Comparison of ENCODE assay signal across 18 cellular contexts in genomic region chr5:33761139-33761538, GRCh38.
DNase-seq lines count a peak whose midpoint lies in the region; ATAC-seq and TF ChIP-seq lines count a peak whose summit lies in the region.
"Had no signal": no experiment of that assay in that cellular context is flagged by ENCODE, and none has a peak within 500 bp of the region (broad histone marks: within the 10 kb centered on the region; RNA-seq: fewer than 3 reads in every experiment).

No MANE protein-coding gene starts in this region.

- H3K9me3 ChIP-seq in body of pancreas (no peaks in the 10 kb centered on the region), A673 (ENCODE audit: low read depth, low read length, poor library complexity, severe bottlenecking) (no peaks in the 10 kb centered on the region)
- H3K9me3 ChIP-seq: mucosa of descending colon had no signal

- DNase-seq in A172 (ENCODE audit: low spot score) (peak; percentile 58), HS-27A (ENCODE audit: low read depth) (peak; percentile 69), astrocyte of the spinal cord (ENCODE audit: low read depth, low spot score) (peak; percentile 35), iPS-NIHi7 (ENCODE audit: extremely low spot score) (peak; percentile 45), NCI-H774 (lab: John Stamatoyannopoulos, UW) (no peak), body of pancreas (no peak), A673 (ENCODE audit: low spot score) (no peak)
- DNase-seq: activated CD4-positive, alpha-beta T cell treated with anti-CD3 and anti-CD28 coated beads for 36 hours; activated CD8-positive, alpha-beta memory T cell treated with anti-CD3 and anti-CD28 coated beads, Interleukin-2, amount 50 U/mL, for 4 hours; activated naive CD4-positive, alpha-beta T cell; head of caudate nucleus; mucosa of descending colon; NCI-H2029 treated with DMSO at 0.1 percent for 48 hours; NCI-H526 treated with DMSO at 0.1 percent for 48 hours; occipital lobe; right cardiac atrium; T-helper 9 cell had no signal

- H3K27me3 ChIP-seq in body of pancreas: no peaks in the 10 kb centered on the region
- no peaks in the 10 kb centered on the region for H3K27me3 ChIP-seq in A673 (replicated peaks; ENCODE audit: insufficient read depth, low read depth, low read length, poor library complexity)

- POLR2A ChIA-PET in A673 (lab: Charles Lee; ENCODE audit: low non-redundant PET): no interaction called here

- TF ChIP-seq POLR2A in body of pancreas (IDR thresholded peaks at IDR 0.05): no peak

- in situ Hi-C loops in astrocyte of the spinal cord (cut with HindIII; ENCODE audit: low sequenced_read_pairs): no loop called here

- CTCF ChIA-PET in A673 (lab: Charles Lee): no interaction called here

- intact Hi-C loops in body of pancreas (cut with DNase I): no loop called here
- intact Hi-C loops in A673 (cut with micrococcal nuclease; ENCODE audit: unreplicated experiment): no loop called here

- BruUV-seq in A673 (replicated peaks; lab: Mats Ljungman, UMichigan): no TSS peak

- no peak overlapping the region for H3K4me3 ChIP-seq in astrocyte of the spinal cord (ENCODE audit: low read depth, low read length)
- H3K4me3 ChIP-seq in body of pancreas: no peak overlapping the region
- no peak overlapping the region for H3K4me3 ChIP-seq in A673 (ENCODE audit: low read depth, low read length, poor library complexity, severe bottlenecking)
- H3K4me3 ChIP-seq: mucosa of descending colon had no signal

- TF ChIP-seq CTCF in astrocyte of the spinal cord (IDR thresholded peaks at IDR 0.05; ENCODE audit: low read depth, low read length) (no peak), body of pancreas (IDR thresholded peaks at IDR 0.05) (no peak), A673 (conservative IDR thresholded peaks at IDR 0.05; ENCODE audit: low read depth, low read length) (no peak)

- no peak for ATAC-seq in body of pancreas
- ATAC-seq in HG02588 (IDR thresholded peaks at IDR 0.05; ENCODE audit: unreplicated experiment): no peak
- ATAC-seq: activated CD4-positive, alpha-beta T cell treated with anti-CD3 and anti-CD28 coated beads for 36 hours; mucosa of descending colon; right cardiac atrium had no signal

- no peaks in the 10 kb centered on the region for H3K36me3 ChIP-seq in body of pancreas (replicated peaks in 1 of 2; ENCODE audit: insufficient read depth in 1 of 2, low read depth in 2 of 2)
- no peaks in the 10 kb centered on the region for H3K36me3 ChIP-seq in A673 (ENCODE audit: insufficient read depth, low read length, poor library complexity, severe bottlenecking)

- H3K4me1 ChIP-seq in body of pancreas (no peaks in the 10 kb centered on the region), A673 (ENCODE audit: insufficient read depth, low read length, poor library complexity, severe bottlenecking) (no peaks in the 10 kb centered on the region)

- H3K27ac ChIP-seq in body of pancreas (no peak overlapping the region), A673 (ENCODE audit: low read depth, low read length, poor library complexity, severe bottlenecking) (no peak overlapping the region)

- WGBS in body of pancreas, 2 donors: 52 to 69% methylated on average over 4 of the region's 4 CpGs

Comparison
In these comparisons a context has a peak if more than half of its experiments do, and no peak if none do; other contexts are left out.
1. DNase-seq: peak in A172 (single experiment), HS-27A (single experiment), astrocyte of the spinal cord (single experiment) and iPS-NIHi7 (single experiment); none in NCI-H774 (single experiment), body of pancreas (0 of 4) and A673 (single experiment).